15 cellular contexts compared by ENCODE assay signal in the genomic region with DNA sequence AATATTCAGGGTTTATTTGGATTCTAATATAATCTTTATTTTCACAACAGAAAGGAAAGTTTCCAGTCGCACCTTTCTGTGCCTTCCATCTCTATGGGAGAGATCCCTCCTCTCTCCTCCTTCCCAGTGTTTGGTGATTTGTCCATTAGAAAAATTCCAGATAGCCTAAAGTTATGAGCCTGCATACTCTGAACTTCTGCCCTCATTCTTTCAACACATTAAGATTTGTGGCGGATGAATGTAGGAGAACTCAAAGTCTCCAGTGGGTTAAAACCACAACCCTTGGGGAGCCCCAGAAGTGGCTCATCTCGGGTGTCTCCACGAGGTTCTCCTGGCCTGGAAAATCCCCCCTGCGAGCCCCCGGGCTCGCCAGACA. TPM values are rescaled to one million over a fixed set of nuclear protein-coding genes. Genes with fewer than 3 reads are reported as not detected.
DNase-seq lines count a peak whose midpoint lies in the region; ATAC-seq and TF ChIP-seq lines count a peak whose summit lies in the region.
"Had no signal": no experiment of that assay in that cellular context is flagged by ENCODE, and none has a peak within 500 bp of the region (broad histone marks: within the 10 kb centered on the region; RNA-seq: fewer than 3 reads in every experiment).

No MANE protein-coding gene starts in this region.

- H4K20me1 ChIP-seq in H9 (ENCODE audit: control insufficient read depth, insufficient read depth, insufficient read length), result no peaks in the 10 kb centered on the region

- H2BK5ac ChIP-seq in H9 (ENCODE audit: insufficient read length, low read length), result no peak overlapping the region

- H3K23me2 ChIP-seq in H9 (ENCODE audit: insufficient read length, low read depth, low read length, poor library complexity, severe bottlenecking), result peaks cover 22% of the 10 kb centered on the region

- H3K14ac ChIP-seq in H9 (ENCODE audit: insufficient read depth, low read length), result no peak overlapping the region

- H3K56ac ChIP-seq in H9 (ENCODE audit: insufficient read length, low read depth, low read length), result no peak overlapping the region

- H3K4me3 Mint-ChIP-seq in H9 (peak overlapping the region; percentile 76 to 81), T-helper 17 cell (peak overlapping the region; percentile 43)
- H3K4me3 Mint-ChIP-seq: activated CD8-positive, alpha-beta T cell treated with anti-CD3 and anti-CD28 coated beads, Interleukin-2, amount 10 ng/mL, durations not matched to agents 7 days and 5 days; B cell; central memory CD8-positive, alpha-beta T cell had no signal

- H3K9ac ChIP-seq in H9 (ENCODE audit: extremely low read depth, insufficient read length, low read length) (no peak overlapping the region), iPS-15b (ENCODE audit: low read depth, low read length) (peak overlapping the region; percentile 5)

- ATAC-seq in T-helper 17 cell (no peak), GM18858 (IDR thresholded peaks at IDR 0.05; ENCODE audit: unreplicated experiment) (no peak)
- ATAC-seq: activated CD8-positive, alpha-beta T cell treated with anti-CD3 and anti-CD28 coated beads, Interleukin-2, amount 10 ng/mL, durations not matched to agents 7 days and 5 days had no signal

- H3K27ac ChIP-seq in H9 (ENCODE audit: insufficient read length, low read depth, low read length) (no peak overlapping the region), skin epidermis (peak overlapping the region in 5 of 21 experiments; percentile 25 to 75 (median 62))
- H3K27ac ChIP-seq: prostate gland, SK-N-MC had no signal

- no peak overlapping the region for H3K27ac Mint-ChIP-seq in H9
- H3K27ac Mint-ChIP-seq in T-helper 17 cell, result no peak overlapping the region
- H3K27ac Mint-ChIP-seq: activated CD8-positive, alpha-beta T cell treated with anti-CD3 and anti-CD28 coated beads, Interleukin-2, amount 10 ng/mL, durations not matched to agents 7 days and 5 days; B cell had no signal

- no peak overlapping the region for H2BK12ac ChIP-seq in H9 (ENCODE audit: insufficient read length, low read depth, low read length)

- no peak overlapping the region for H2BK15ac ChIP-seq in H9 (ENCODE audit: low read depth, low read length)

- no peak overlapping the region for H3K4ac ChIP-seq in H9 (ENCODE audit: low read depth, low read length)

- H4K91ac ChIP-seq in H9 (ENCODE audit: insufficient read length, low read depth, low read length), result no peak overlapping the region

- peaks cover 40% of the 10 kb centered on the region for H3K27me3 Mint-ChIP-seq in H9 (ENCODE audit: low read depth)
- peaks cover 86% of the 10 kb centered on the region for H3K27me3 Mint-ChIP-seq in T-helper 17 cell

- H3K4me1 Mint-ChIP-seq in H9 (peaks cover 14 to 28% of the 10 kb centered on the region in 2 experiments), T-helper 17 cell (peaks cover 7% of the 10 kb centered on the region)

- no peak overlapping the region for H3K23ac ChIP-seq in H9 (ENCODE audit: insufficient read length, low read depth, low read length)

- H3T11ph ChIP-seq in H9 (ENCODE audit: low read length), result no peak overlapping the region

- peak overlapping the region; percentile 67 for H3K4me3 ChIP-seq in iPS-15b (ENCODE audit: low read depth, low read length)
- H3K4me3 ChIP-seq in skin epidermis, result peak overlapping the region in 5 of 7 experiments; percentile 13 to 47 (median 29)
- H3K4me3 ChIP-seq: prostate gland, SK-N-MC had no signal

- H3K18ac ChIP-seq in H9 (ENCODE audit: insufficient read length, low read depth, low read length), result no peak overlapping the region

- H2BK120ac ChIP-seq in H9 (ENCODE audit: low read depth, low read length, poor library complexity, severe bottlenecking), result no peak overlapping the region

- no CpG with 5 or more reads among the region's 7 CpGs for WGBS in H9 (ENCODE audit: extremely low coverage, insufficient read length, low lambda C conversion rate)

- H4K8ac ChIP-seq in H9 (replicated peaks; ENCODE audit: insufficient read length, low read depth, low read length), result no peak overlapping the region

- H3K4me2 ChIP-seq in H9 (ENCODE audit: insufficient read depth, insufficient read length, low read length), result peak overlapping the region; percentile 63

- H4K5ac ChIP-seq in H9 (ENCODE audit: insufficient read length, low read depth, low read length), result no peak overlapping the region

- no peaks in the 10 kb centered on the region for H3K79me1 ChIP-seq in H9 (ENCODE audit: insufficient read depth, low read depth, low read length, poor library complexity, severe bottlenecking)

- H3K9me3 ChIP-seq in H9 (ENCODE audit: control insufficient read depth, low read depth, low read length) (no peaks in the 10 kb centered on the region), T-helper 17 cell (ENCODE audit: control insufficient read depth, low read length, poor library complexity, severe bottlenecking) (no peaks in the 10 kb centered on the region), iPS-15b (ENCODE audit: control insufficient read depth, insufficient read depth, low read length) (no peaks in the 10 kb centered on the region)
- H3K9me3 ChIP-seq: prostate gland had no signal

- no peaks in the 10 kb centered on the region for H3K79me2 ChIP-seq in H9 (ENCODE audit: insufficient read depth, low read length)

- H2AFZ ChIP-seq in H9 (ENCODE audit: low read length), result no peak overlapping the region

- H3K27me3 ChIP-seq in H9 (ENCODE audit: insufficient read depth, low read length), result peaks cover 2% of the 10 kb centered on the region; the same call in 1 of the 2 replicates
- peaks cover 54% of the 10 kb centered on the region for H3K27me3 ChIP-seq in iPS-15b (ENCODE audit: control insufficient read depth, insufficient read depth, low read length)

- no peak for TF ChIP-seq CTCF in H9 (conservative IDR thresholded peaks at IDR 0.05)

- no peak overlapping the region for H2AK5ac ChIP-seq in H9 (ENCODE audit: insufficient read length, low read length)

- no peaks in the 10 kb centered on the region for H3K4me1 ChIP-seq in H9 (ENCODE audit: insufficient read depth, low read length)
- H3K4me1 ChIP-seq in iPS-15b (ENCODE audit: control insufficient read depth, insufficient read depth, low read length), result peaks cover 4% of the 10 kb centered on the region

- H3K36me3 Mint-ChIP-seq in H9 (ENCODE audit: insufficient read depth in 1 of 3, low read depth in 3 of 3), result no peaks in the 10 kb centered on the region
- peaks cover 5% of the 10 kb centered on the region for H3K36me3 Mint-ChIP-seq in T-helper 17 cell (ENCODE audit: low read depth)

- DNase-seq in H9 (no peak), T-helper 17 cell (no peak), NCI-H2029 treated with DMSO at 0.1 percent for 48 hours (lab: John Stamatoyannopoulos, UW) (no peak)
- no peak for DNase-seq in activated effector memory CD4-positive, alpha-beta T cell treated with Interleukin-2 at 50 U/mL for 16 hours
- DNase-seq: activated CD8-positive, alpha-beta T cell treated with anti-CD3 and anti-CD28 coated beads, Interleukin-2, amount 10 ng/mL, durations not matched to agents 7 days and 5 days; foreskin melanocyte; NCI-H146 had no signal

- H3K36me3 ChIP-seq in iPS-15b (ENCODE audit: control insufficient read depth, insufficient read depth, low read length), result no peaks in the 10 kb centered on the region
- H3K36me3 ChIP-seq: prostate gland had no signal

- no peak overlapping the region for H2BK20ac ChIP-seq in H9 (ENCODE audit: low read depth, low read length, poor library complexity, severe bottlenecking)

- no peaks in the 10 kb centered on the region; a peak in 1 of 5 replicates for H3K9me3 Mint-ChIP-seq in H9
- H3K9me3 Mint-ChIP-seq: central memory CD8-positive, alpha-beta T cell had no signal

RNA-seq across cellular contexts. Expression of a gene that starts 3.6 kb away (rescaled TPM):
- total RNA-seq in H9 (2021) (1.1 and 1.2 TPM in 2 replicates), T-helper 17 cell (not detected)
- total RNA-seq: activated CD8-positive, alpha-beta T cell treated with anti-CD3 and anti-CD28 coated beads, Interleukin-2, amount 10 ng/mL, durations not matched to agents 7 days and 5 days; B cell; mononuclear cell had no signal
